ENCODE assay signal across 11 cellular contexts in genomic region chr22:45320326-45320976, GRCh38. TPM values are rescaled to one million over a fixed set of nuclear protein-coding genes. Genes with fewer than 3 reads are reported as not detected.
DNase-seq lines count a peak whose midpoint lies in the region; TF ChIP-seq lines count a peak whose summit lies in the region.
"Had no signal": no experiment of that assay in that cellular context is flagged by ENCODE, and none has a peak within 500 bp of the region (broad histone marks: within the 10 kb centered on the region; RNA-seq: fewer than 3 reads in every experiment).

No MANE protein-coding gene starts in this region.

- intact Hi-C loops in prostate gland (cut with DNase I), result no loop called here

- TF ChIP-seq POLR2A in Peyer's patch (IDR thresholded peaks at IDR 0.05) (no peak), prostate gland (IDR thresholded peaks at IDR 0.05) (no peak)

- H3K27me3 ChIP-seq in Peyer's patch (no peaks in the 10 kb centered on the region), prostate gland (replicated peaks; ENCODE audit: insufficient read depth) (no peaks in the 10 kb centered on the region)
- H3K27me3 ChIP-seq in effector memory CD4-positive, alpha-beta T cell (replicated peaks; ENCODE audit: control insufficient read depth, insufficient read depth, low read length, poor library complexity, severe bottlenecking), result no peaks in the 10 kb centered on the region
- H3K27me3 ChIP-seq: foreskin keratinocyte, right lobe of liver had no signal

- DNase-seq in AG10803 (ENCODE audit: low read depth), result peak; percentile 80
- no peak for DNase-seq in Peyer's patch
- DNase-seq in effector memory CD4-positive, alpha-beta T cell, result no peak
- no peak for DNase-seq in prostate gland (ENCODE audit: low spot score)
- DNase-seq in NCI-H524 treated with DMSO at 0.1 percent for 48 hours (lab: John Stamatoyannopoulos, UW), result no peak
- no peak for DNase-seq in DMS79 treated with DMSO at 0.1 percent for 48 hours (lab: John Stamatoyannopoulos, UW)
- DNase-seq in GOT3 (lab: John Stamatoyannopoulos, UW), result no peak
- DNase-seq in putamen (ENCODE audit: low spot score), result no peak
- DNase-seq: foreskin keratinocyte, NCI-H524, right lobe of liver had no signal

- H3K4me3 ChIP-seq in AG10803 (ENCODE audit: low read length) (no peak overlapping the region), Peyer's patch (no peak overlapping the region), prostate gland (no peak overlapping the region)
- H3K4me3 ChIP-seq in effector memory CD4-positive, alpha-beta T cell (ENCODE audit: insufficient read depth, low read depth, low read length, poor library complexity, severe bottlenecking), result no peak overlapping the region
- H3K4me3 ChIP-seq: right lobe of liver had no signal

- peaks cover 0 to 35% (median 0%) of the 10 kb centered on the region in 3 donors for H3K36me3 ChIP-seq in Peyer's patch
- peaks cover 34% of the 10 kb centered on the region for H3K36me3 ChIP-seq in effector memory CD4-positive, alpha-beta T cell (ENCODE audit: control insufficient read depth, insufficient read depth, low read length)
- H3K36me3 ChIP-seq in prostate gland, result peaks cover 0 to 8% of the 10 kb centered on the region in 2 donors
- H3K36me3 ChIP-seq: right lobe of liver had no signal

- TF ChIP-seq CTCF in AG10803 (conservative IDR thresholded peaks at IDR 0.05; ENCODE audit: low read length) (no peak), Peyer's patch (IDR thresholded peaks at IDR 0.05) (no peak), prostate gland (IDR thresholded peaks at IDR 0.05) (no peak)

- peak overlapping the region; percentile 48 to 78 (median 76) for H3K27ac ChIP-seq in Peyer's patch
- peak overlapping the region; percentile 99 for H3K27ac ChIP-seq in effector memory CD4-positive, alpha-beta T cell (ENCODE audit: insufficient read depth, low read length, poor library complexity, severe bottlenecking)
- peak overlapping the region; percentile 87 to 91 for H3K27ac ChIP-seq in prostate gland
- H3K27ac ChIP-seq: foreskin keratinocyte had no signal

- WGBS in prostate gland, result 64% methylated on average over 10 of the region's 10 CpGs

- peaks cover 0 to 31% (median 10%) of the 10 kb centered on the region in 4 donors for H3K4me1 ChIP-seq in Peyer's patch
- H3K4me1 ChIP-seq in effector memory CD4-positive, alpha-beta T cell (ENCODE audit: control insufficient read depth, insufficient read depth, low read length, poor library complexity, severe bottlenecking), result peaks cover 26% of the 10 kb centered on the region
- H3K4me1 ChIP-seq in prostate gland (replicated peaks), result peaks cover 32% of the 10 kb centered on the region
- H3K4me1 ChIP-seq: foreskin keratinocyte had no signal

- no peaks in the 10 kb centered on the region for H3K9me3 ChIP-seq in Peyer's patch
- H3K9me3 ChIP-seq in effector memory CD4-positive, alpha-beta T cell (ENCODE audit: control insufficient read depth, low read length), result no peaks in the 10 kb centered on the region
- H3K9me3 ChIP-seq in prostate gland, result no peaks in the 10 kb centered on the region
- H3K9me3 ChIP-seq: right lobe of liver had no signal

RNA-seq across cellular contexts. Expression of gene FAM118A, which starts 10.7 kb away (rescaled TPM):
- total RNA-seq in Peyer's patch, result 1,000 to 10,000 TPM in 1 of 4 donors, 100 to 1,000 TPM in 1, 10 to 100 TPM in 2; 46.4 to 1,083 (median 189) TPM
- total RNA-seq in prostate gland, result 100 to 1,000 TPM in 1 of 2 donors, 10 to 100 TPM in 1; 60.8 to 215 TPM

RNA-seq across cellular contexts. Expression of gene UPK3A, which starts 35.7 kb away (rescaled TPM):
- total RNA-seq in Peyer's patch, result 1 to 10 TPM in 1 of 4 donors, not detected in 3; 4.0 TPM
- 100 to 1,000 TPM in 1 of 2 donors, 10 to 100 TPM in 1; 12.6 to 103 TPM for total RNA-seq in prostate gland
- total RNA-seq: foreskin keratinocyte, right lobe of liver had no signal
